In genomic region chr19:13118424-13119193, GRCh38 we compare ENCODE assay signal across 8 cellular contexts.
DNase-seq lines count a peak whose midpoint lies in the region; ATAC-seq, FAIRE-seq and TF ChIP-seq lines count a peak whose summit lies in the region.

No MANE protein-coding gene starts in this region.

- no peak overlapping the region for H2AFZ ChIP-seq in SU-DHL-6 (ENCODE audit: low read depth, low read length, severe bottlenecking)

- no peak for TF ChIP-seq CTCF in SU-DHL-6 (IDR thresholded peaks at IDR 0.05; ENCODE audit: insufficient read depth, low read length, poor library complexity, severe bottlenecking)

- H3K79me2 ChIP-seq in SU-DHL-6 (ENCODE audit: insufficient read depth, low read length), result peaks cover 64% of the 10 kb centered on the region

- H3K36me3 ChIP-seq in SU-DHL-6 (ENCODE audit: low read length) (0 out of 2 replicates have a peak, but pooled peaks cover 2% of the 10 kb centered on the region), mucosa of rectum (ENCODE audit: control insufficient read depth in 2 of 2, insufficient read depth in 2 of 2, low read length in 2 of 2) (peaks cover 0 to 7% of the 10 kb centered on the region in 2 donors)

- ATAC-seq in HG03521 (IDR thresholded peaks at IDR 0.05; ENCODE audit: unreplicated experiment), result peak; percentile 23

- no peaks in the 10 kb centered on the region for H3K9me2 ChIP-seq in SU-DHL-6 (replicated peaks; ENCODE audit: insufficient read depth, low read length)

- H4K20me1 ChIP-seq in SU-DHL-6 (ENCODE audit: low read depth, low read length), result no peaks in the 10 kb centered on the region

- no peaks in the 10 kb centered on the region for H3K9me3 ChIP-seq in SU-DHL-6 (ENCODE audit: insufficient read depth, low read length)
- H3K9me3 ChIP-seq in mucosa of rectum (ENCODE audit: control insufficient read depth in 2 of 2, low read length in 2 of 2), result no peaks in the 10 kb centered on the region

- H3K27ac ChIP-seq in SU-DHL-6 (ENCODE audit: low read depth, low read length) (peak overlapping the region; percentile 78), mucosa of rectum (ENCODE audit: low read depth in 2 of 2, low read length in 2 of 2) (peak overlapping the region; percentile 61 to 62)

- no peak for FAIRE-seq in urothelium cell line (lab: Jason Lieb, UNC)

- peak overlapping the region; percentile 67 for H3K4me2 ChIP-seq in SU-DHL-6 (ENCODE audit: low read depth, low read length, poor library complexity, severe bottlenecking)

- peak overlapping the region; percentile 91 for H3K9ac ChIP-seq in SU-DHL-6 (ENCODE audit: low read length)
- H3K9ac ChIP-seq in mucosa of rectum (ENCODE audit: low read depth in 1 of 2, low read length in 2 of 2), result peak overlapping the region in 1 of 2 donors; percentile 79

- DNase-seq in activated CD4-positive, alpha-beta T cell treated with anti-CD3 and anti-CD28 coated beads for 4 hours, result peak; percentile 59 to 68
- no peak for DNase-seq in activated CD4-positive, alpha-beta T cell treated with anti-CD3 and anti-CD28 coated beads, Interleukin-2, amount 50 U/mL, for 1 hour
- peak; percentile 19 for DNase-seq in effector CD8-positive, alpha-beta T cell (lab: John Stamatoyannopoulos, UW)
- DNase-seq in urothelium cell line (ENCODE audit: low spot score), result peak; percentile 53
- DNase-seq in activated gamma-delta T cell treated with Interleukin-2 at 50 U/mL for 16 hours, result no peak

- H3K4me3 ChIP-seq in SU-DHL-6 (ENCODE audit: insufficient read depth, low read length, poor library complexity, severe bottlenecking) (peak overlapping the region; percentile 100), mucosa of rectum (ENCODE audit: low read length in 2 of 2) (peak overlapping the region; percentile 70 to 75)

- H3K4me1 ChIP-seq in mucosa of rectum (ENCODE audit: control insufficient read depth in 2 of 2, insufficient read depth in 2 of 2, low read length in 2 of 2), result peaks cover 19 to 21% of the 10 kb centered on the region in 2 donors

- H3F3A ChIP-seq in SU-DHL-6 (ENCODE audit: insufficient read depth), result peaks cover 8% of the 10 kb centered on the region

- H3K27me3 ChIP-seq in SU-DHL-6 (ENCODE audit: low read length), result no peaks in the 10 kb centered on the region
- no peaks in the 10 kb centered on the region for H3K27me3 ChIP-seq in mucosa of rectum (ENCODE audit: control insufficient read depth in 2 of 2, insufficient read depth in 2 of 2, low read length in 2 of 2)

Comparison
In these comparisons a context has a peak if more than half of its experiments do, and no peak if none do; other contexts are left out.
1. DNase-seq: peak in activated CD4-positive, alpha-beta T cell treated with anti-CD3 and anti-CD28 coated beads for 4 hours (2 of 2), effector CD8-positive, alpha-beta T cell (single experiment) and urothelium cell line (single experiment); none in activated CD4-positive, alpha-beta T cell treated with anti-CD3 and anti-CD28 coated beads, Interleukin-2, amount 50 U/mL, for 1 hour (single experiment) and activated gamma-delta T cell treated with Interleukin-2 at 50 U/mL for 16 hours (single experiment).